Comparison of ENCODE assay signal across 9 cellular contexts in the genomic region with DNA sequence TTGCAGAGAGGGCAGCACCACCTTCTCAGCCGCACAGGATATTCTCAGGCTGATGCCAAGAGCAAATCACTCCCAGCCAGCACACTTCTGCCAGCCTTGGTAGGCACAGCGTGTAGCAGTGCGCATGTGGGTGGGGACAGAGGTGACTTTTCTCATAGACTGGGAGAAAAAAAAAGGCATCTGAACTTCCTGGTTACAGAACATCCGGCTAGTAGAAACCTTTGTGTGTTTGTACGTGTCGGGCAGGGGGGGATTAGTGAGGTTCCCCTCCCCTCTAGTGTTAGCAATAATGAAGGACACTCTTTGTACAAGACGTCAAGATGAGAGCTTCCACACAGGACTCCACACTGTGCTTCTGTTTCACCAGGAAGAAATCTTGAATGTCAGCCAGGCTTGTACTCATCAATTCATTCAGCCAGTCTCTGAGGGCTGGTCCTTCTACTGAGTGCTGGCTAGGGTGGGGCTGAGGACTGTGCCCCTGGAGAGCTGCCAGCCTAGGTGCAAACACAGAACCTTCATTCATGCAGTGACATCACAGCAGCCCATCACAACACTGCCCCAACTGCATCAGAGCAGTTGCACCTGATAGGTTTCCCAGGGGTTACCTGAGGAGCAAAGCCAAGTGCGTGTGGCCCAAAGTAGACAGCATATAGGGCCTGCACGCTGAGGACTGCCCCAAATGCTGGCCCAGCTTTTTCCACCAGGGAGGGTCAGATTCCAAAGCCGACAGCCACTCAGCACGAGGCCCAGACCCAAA. TPM values are rescaled to one million over a fixed set of nuclear protein-coding genes. Genes with fewer than 3 reads are reported as not detected.
DNase-seq lines count a peak whose midpoint lies in the region; ATAC-seq, FAIRE-seq and TF ChIP-seq lines count a peak whose summit lies in the region.
"Had no signal": no experiment of that assay in that cellular context is flagged by ENCODE, and none has a peak within 500 bp of the region (broad histone marks: within the 10 kb centered on the region; RNA-seq: fewer than 3 reads in every experiment).

No MANE protein-coding gene starts in this region.

- no peaks in the 10 kb centered on the region for H3K9me3 ChIP-seq in esophagus squamous epithelium
- H3K9me3 ChIP-seq in small intestine (ENCODE audit: control insufficient read depth, low read depth) = no peaks in the 10 kb centered on the region
- no peaks in the 10 kb centered on the region for H3K9me3 ChIP-seq in esophagus muscularis mucosa

- peak; percentile 80 for DNase-seq in HT1080 (ENCODE audit: low read depth)
- peak; percentile 21 for DNase-seq in T follicular helper cell (ENCODE audit: low read depth)
- no peak for DNase-seq in esophagus squamous epithelium (lab: John Stamatoyannopoulos, UW)
- DNase-seq in small intestine = peak; percentile 92
- DNase-seq in NK-92 (lab: John Stamatoyannopoulos, UW; ENCODE audit: unreplicated experiment) = no peak
- DNase-seq in esophagus muscularis mucosa (ENCODE audit: extremely low spot score) = no peak

- intact Hi-C loops in esophagus squamous epithelium (cut with DNase I) = no loop called here
- intact Hi-C loops in esophagus muscularis mucosa (cut with DNase I) = no loop called here

- FAIRE-seq in small intestine (lab: Jason Lieb, UNC) = no peak
- FAIRE-seq: colon had no signal

- peak overlapping the region; percentile 82 to 90 (median 84) for H3K27ac ChIP-seq in esophagus squamous epithelium
- peak overlapping the region; percentile 90 to 98 for H3K27ac ChIP-seq in small intestine (ENCODE audit: low read depth in 1 of 2, low read length in 1 of 2)
- H3K27ac ChIP-seq in esophagus muscularis mucosa (replicated peaks in 1 of 4) = peak overlapping the region in 1 of 4 donors; percentile 15

- TF ChIP-seq CTCF in esophagus squamous epithelium (IDR thresholded peaks at IDR 0.05) = no peak
- no peak for TF ChIP-seq CTCF in esophagus muscularis mucosa (IDR thresholded peaks at IDR 0.05)

- H3K4me1 ChIP-seq in esophagus squamous epithelium (peaks cover 8 to 48% (median 12%) of the 10 kb centered on the region in 3 donors), small intestine (ENCODE audit: control insufficient read depth in 2 of 2, insufficient read depth in 1 of 2, low read depth in 1 of 2, low read length in 1 of 2) (peaks cover 0 to 2% of the 10 kb centered on the region in 2 donors), esophagus muscularis mucosa (peaks cover 0 to 12% (median 8%) of the 10 kb centered on the region in 4 donors)

- H3K36me3 ChIP-seq in esophagus squamous epithelium (no peaks in the 10 kb centered on the region), small intestine (ENCODE audit: control insufficient read depth in 2 of 2, insufficient read depth in 2 of 2, low read length in 2 of 2) (no peaks in the 10 kb centered on the region), esophagus muscularis mucosa (no peaks in the 10 kb centered on the region)

- no peaks in the 10 kb centered on the region for H3K27me3 ChIP-seq in esophagus squamous epithelium
- H3K27me3 ChIP-seq in small intestine (ENCODE audit: control insufficient read depth in 2 of 2, insufficient read depth in 2 of 2, low read length in 2 of 2) = no peaks in the 10 kb centered on the region
- no peaks in the 10 kb centered on the region for H3K27me3 ChIP-seq in esophagus muscularis mucosa

- ATAC-seq in HG03432 (IDR thresholded peaks at IDR 0.05; ENCODE audit: unreplicated experiment) (no peak), GM19467 (IDR thresholded peaks at IDR 0.05; ENCODE audit: unreplicated experiment) (no peak)

- H3K4me3 ChIP-seq in esophagus squamous epithelium (no peak overlapping the region), small intestine (ENCODE audit: low read depth in 1 of 2, low read length in 2 of 2) (no peak overlapping the region), esophagus muscularis mucosa (no peak overlapping the region)

- 59% methylated on average over 8 of the region's 11 CpGs; no CpG with 5 or more reads in 1 of the 2 donors for WGBS in esophagus squamous epithelium, 2 donors
- WGBS in small intestine, 3 donors = 10 to 35% (median 32%) methylated on average over 10 to 11 of the region's 11 CpGs
- WGBS in esophagus muscularis mucosa = 59% methylated on average over 7 of the region's 11 CpGs

- no peak for TF ChIP-seq EP300 in esophagus muscularis mucosa (IDR thresholded peaks at IDR 0.05)

- TF ChIP-seq POLR2A in esophagus squamous epithelium (IDR thresholded peaks at IDR 0.05) (no peak), esophagus muscularis mucosa (IDR thresholded peaks at IDR 0.05; ENCODE audit: low read depth) (no peak)

RNA-seq across cellular contexts. Expression of a gene that starts 34.7 kb away (rescaled TPM):
- total RNA-seq in HT1080 (2014; rRNA removed; shearing (Covaris generic)) = 363 and 485 TPM in 2 replicates
- polyA plus RNA-seq in HT1080 (2015; cell fraction: cytosol; rRNA removed) = 831 and 839 TPM in 2 replicates
- polyA plus RNA-seq in HT1080 (2015; cell fraction: nucleus; rRNA removed) = 487 and 552 TPM in 2 replicates
- total RNA-seq in esophagus squamous epithelium (100 to 1,000 TPM; 427 to 606 (median 480) TPM), esophagus muscularis mucosa (100 to 1,000 TPM; 268 to 328 (median 299) TPM)
- 1,000 to 10,000 TPM in 2 of 3 donors, 100 to 1,000 TPM in 1; 850 to 1,883 (median 1,700) TPM for polyA plus RNA-seq in small intestine

Comparison
In these comparisons a context has a peak if more than half of its experiments do, and no peak if none do; other contexts are left out.
1. DNase-seq: peak in HT1080 (single experiment), T follicular helper cell (single experiment) and small intestine (single experiment); none in esophagus squamous epithelium (single experiment), NK-92 (single experiment) and esophagus muscularis mucosa (single experiment).